12 cellular contexts compared by ENCODE assay signal in genomic region chr4:168584321-168584771, GRCh38.
DNase-seq lines count a peak whose midpoint lies in the region; ATAC-seq lines count a peak whose summit lies in the region.
"Had no signal": no experiment of that assay in that cellular context is flagged by ENCODE, and none has a peak within 500 bp of the region (broad histone marks: within the 10 kb centered on the region; RNA-seq: fewer than 3 reads in every experiment).

No MANE protein-coding gene starts in this region.

- H4K8ac ChIP-seq in mesenchymal stem cell (ENCODE audit: low read length) = no peak overlapping the region

- H2BK120ac ChIP-seq in mesenchymal stem cell (ENCODE audit: low read depth, low read length) = no peak overlapping the region

- peak overlapping the region; percentile 81 for H3K27ac ChIP-seq in SJSA1
- H3K27ac ChIP-seq in mesenchymal stem cell (ENCODE audit: low read length, poor library complexity, severe bottlenecking) = peak overlapping the region; percentile 34

- H3K4me3 ChIP-seq in SJSA1 = no peak overlapping the region
- H3K4me3 ChIP-seq in mesenchymal stem cell (ENCODE audit: insufficient read depth in 1 of 2, low read depth in 1 of 2, low read length in 2 of 2) = no peak overlapping the region

- H3K4me3 Mint-ChIP-seq in T-cell = no peak overlapping the region
- H3K4me3 Mint-ChIP-seq in activated T-cell treated with anti-CD3 and anti-CD28 coated beads, Interleukin-2, amount 50 U/mL, for 4 hours = no peak overlapping the region
- H3K4me3 Mint-ChIP-seq: activated B cell treated with CpG ODN at 0.5 μM for 24 hours had no signal

- no peak overlapping the region for H3K27ac Mint-ChIP-seq in T-cell
- H3K27ac Mint-ChIP-seq: activated B cell treated with CpG ODN at 0.5 μM for 24 hours had no signal

- H3K9ac ChIP-seq in mesenchymal stem cell (ENCODE audit: low read length) = peak overlapping the region; percentile 4

- no peaks in the 10 kb centered on the region for H3K79me1 ChIP-seq in mesenchymal stem cell (replicated peaks; ENCODE audit: low read length, poor library complexity, severe bottlenecking)

- 55% methylated on average over 2 of the region's 2 CpGs for WGBS in mesenchymal stem cell

- no peaks in the 10 kb centered on the region for H3K4me1 Mint-ChIP-seq in T-cell
- H3K4me1 Mint-ChIP-seq in activated T-cell treated with anti-CD3 and anti-CD28 coated beads, Interleukin-2, amount 50 U/mL, for 4 hours (ENCODE audit: low read depth) = no peaks in the 10 kb centered on the region
- H3K4me1 Mint-ChIP-seq: activated B cell treated with CpG ODN at 0.5 μM for 24 hours had no signal

- H3K4me1 ChIP-seq in SJSA1 (replicated peaks) = peaks cover 59% of the 10 kb centered on the region
- peaks cover 10% of the 10 kb centered on the region for H3K4me1 ChIP-seq in mesenchymal stem cell (ENCODE audit: control insufficient read depth, insufficient read depth, low read depth, low read length)

- no peaks in the 10 kb centered on the region for H3K36me3 Mint-ChIP-seq in T-cell
- H3K36me3 Mint-ChIP-seq in activated T-cell treated with anti-CD3 and anti-CD28 coated beads, Interleukin-2, amount 50 U/mL, for 4 hours (ENCODE audit: insufficient read depth) = no peaks in the 10 kb centered on the region

- H2BK5ac ChIP-seq in mesenchymal stem cell (ENCODE audit: low read depth, low read length, poor library complexity, severe bottlenecking) = no peak overlapping the region

- no peak overlapping the region for H3K14ac ChIP-seq in mesenchymal stem cell (ENCODE audit: low read length in 2 of 2)

- H3K36me3 ChIP-seq in SJSA1 = no peaks in the 10 kb centered on the region
- no peaks in the 10 kb centered on the region for H3K36me3 ChIP-seq in mesenchymal stem cell (ENCODE audit: control insufficient read depth in 1 of 2, insufficient read depth in 2 of 2, low read depth in 1 of 2, low read length in 2 of 2)

- no peak overlapping the region for H2AFZ ChIP-seq in mesenchymal stem cell (ENCODE audit: low read depth, low read length)

- H3K18ac ChIP-seq in mesenchymal stem cell (ENCODE audit: low read depth in 1 of 2, low read length in 2 of 2) = no peak overlapping the region

- CTCF ChIA-PET in T-cell (lab: Charles Lee) = no interaction called here

- H3K4ac ChIP-seq in mesenchymal stem cell (ENCODE audit: low read depth in 1 of 2, low read length in 2 of 2) = no peak overlapping the region

- peaks cover 4 to 8% (median 4%) of the 10 kb centered on the region in 3 donors for H3K9me3 Mint-ChIP-seq in T-cell
- peaks cover 6% of the 10 kb centered on the region for H3K9me3 Mint-ChIP-seq in activated T-cell treated with anti-CD3 and anti-CD28 coated beads, Interleukin-2, amount 50 U/mL, for 4 hours

- no peak overlapping the region for H4K91ac ChIP-seq in mesenchymal stem cell (ENCODE audit: low read length)

- no peak overlapping the region for H2AK5ac ChIP-seq in mesenchymal stem cell (ENCODE audit: low read length, severe bottlenecking)

- H3K23ac ChIP-seq in mesenchymal stem cell (ENCODE audit: low read length in 2 of 2) = no peak overlapping the region

- no peak overlapping the region for H3K4me2 ChIP-seq in mesenchymal stem cell (ENCODE audit: low read length, poor library complexity, severe bottlenecking)

- DNase-seq in SJSA1 (ENCODE audit: low read depth in 1 of 2, low spot score in 2 of 2) (peak in 1 of 2 experiments; percentile 86), mesenchymal stem cell (no peak), medulla oblongata (ENCODE audit: extremely low spot score) (no peak), T-cell (no peak), mesenteric fat pad (ENCODE audit: low spot score) (no peak)
- DNase-seq in activated T-cell treated with anti-CD3 and anti-CD28 coated beads, Interleukin-2, amount 50 U/mL, for 4 hours = no peak
- DNase-seq: activated B cell treated with CpG ODN at 0.5 μM for 24 hours, DMS53, left colon, NCI-H1436 had no signal

- H3K27me3 ChIP-seq in SJSA1 (replicated peaks) (no peaks in the 10 kb centered on the region), mesenchymal stem cell (ENCODE audit: control insufficient read depth in 1 of 2, insufficient read depth in 1 of 2, low read length in 2 of 2) (no peaks in the 10 kb centered on the region)

- POLR2A ChIA-PET in T-cell (lab: Charles Lee) = no interaction called here

- H2BK12ac ChIP-seq in mesenchymal stem cell (ENCODE audit: low read length in 2 of 2) = no peak overlapping the region

- ATAC-seq in GM18867 (IDR thresholded peaks at IDR 0.05; ENCODE audit: unreplicated experiment) (peak; percentile 50), HG02981 (IDR thresholded peaks at IDR 0.05; ENCODE audit: unreplicated experiment) (peak; percentile 66), T-cell (replicated peaks in 1 of 4) (no peak)
- ATAC-seq in activated T-cell treated with anti-CD3 and anti-CD28 coated beads, Interleukin-2, amount 50 U/mL, for 4 hours = no peak

- H3K27me3 Mint-ChIP-seq in T-cell = peaks cover 17 to 19% of the 10 kb centered on the region in 2 donors
- peaks cover 18% of the 10 kb centered on the region for H3K27me3 Mint-ChIP-seq in activated T-cell treated with anti-CD3 and anti-CD28 coated beads, Interleukin-2, amount 50 U/mL, for 4 hours (ENCODE audit: low read depth)

- H3K9me3 ChIP-seq in SJSA1 (replicated peaks) (no peaks in the 10 kb centered on the region), mesenchymal stem cell (ENCODE audit: control insufficient read depth, low read length) (no peaks in the 10 kb centered on the region)

- no peak overlapping the region for H2BK15ac ChIP-seq in mesenchymal stem cell (ENCODE audit: low read depth, poor library complexity, severe bottlenecking)

Comparison
In these comparisons a context has a peak if more than half of its experiments do, and no peak if none do; other contexts are left out.
1. ATAC-seq: peak in GM18867 (single experiment) and HG02981 (single experiment); none in T-cell (0 of 4) and activated T-cell treated with anti-CD3 and anti-CD28 coated beads, Interleukin-2, amount 50 U/mL, for 4 hours (0 of 2).